Comparison of ENCODE assay signal across 24 cellular contexts in the genomic region with DNA sequence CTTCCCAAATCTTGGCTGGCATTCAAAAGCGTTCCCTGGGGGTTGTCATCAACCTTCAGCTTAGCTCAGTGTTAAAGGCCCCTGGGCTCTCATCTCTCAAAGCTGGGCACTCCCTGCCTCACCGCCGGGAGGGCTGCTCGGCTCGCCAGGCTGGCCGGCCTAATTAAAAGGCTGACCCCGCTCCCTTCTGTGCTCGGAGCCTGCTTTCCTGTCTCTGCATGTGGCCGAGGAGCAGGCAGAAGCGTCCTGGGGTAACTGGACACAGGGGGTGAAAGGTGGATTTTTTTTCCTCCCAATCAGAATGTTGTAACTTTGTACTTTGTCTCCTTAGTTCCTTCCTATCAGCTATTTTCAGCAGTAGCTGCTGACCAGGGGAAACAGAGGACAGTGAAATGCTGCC.
"Had no signal": no experiment of that assay in that cellular context is flagged by ENCODE, and none has a peak within 500 bp of the region (broad histone marks: within the 10 kb centered on the region; RNA-seq: fewer than 3 reads in every experiment).

No MANE protein-coding gene starts in this region.

- H3K36me3 Mint-ChIP-seq: activated naive CD8-positive, alpha-beta T cell had no signal

- H3K27me3 ChIP-seq: adrenal gland, ascending aorta, brain microvascular endothelial cell, gastroesophageal sphincter, ovary, right atrium auricular region, thyroid gland had no signal

- H3K27ac ChIP-seq: adrenal gland, ascending aorta, brain microvascular endothelial cell, epithelial cell of prostate, gastroesophageal sphincter, ovary, prostate gland, right atrium auricular region, thyroid gland had no signal

- H3K4me1 Mint-ChIP-seq: naive thymus-derived CD8-positive, alpha-beta T cell had no signal

- DNase-seq: activated naive CD4-positive, alpha-beta T cell; activated T-cell treated with anti-CD3 and anti-CD28 coated beads, Interleukin-2, amount 50 U/mL, for 4 hours; brain microvascular endothelial cell; central memory CD4-positive, alpha-beta T cell; hypothalamus; left cardiac atrium; naive thymus-derived CD8-positive, alpha-beta T cell; ovary; stimulated activated CD4-positive, alpha-beta T cell treated with anti-CD3 and anti-CD28 coated beads, Interleukin-12 subunit alpha, Interleukin-12 subunit beta, amount 100 ng/mL, for 4 hours; stimulated activated CD4-positive, alpha-beta T cell treated with anti-CD3 and anti-CD28 coated beads, Interleukin-4, amount 100 ng/mL, for 4 hours; T1000; thyroid gland had no signal

- H3K4me3 ChIP-seq: adrenal gland, ascending aorta, gastroesophageal sphincter, ovary, prostate gland, right atrium auricular region, thyroid gland had no signal

- H3K4me1 ChIP-seq: adrenal gland, ascending aorta, prostate gland, right atrium auricular region, thyroid gland had no signal

- FAIRE-seq: colon had no signal

- ATAC-seq: activated T-cell treated with anti-CD3 and anti-CD28 coated beads, Interleukin-2, amount 50 U/mL, for 4 hours; gastroesophageal sphincter; left cardiac atrium; naive thymus-derived CD8-positive, alpha-beta T cell; stimulated activated naive CD8-positive, alpha-beta T cell treated with anti-CD3 and anti-CD28 coated beads, Interleukin-15, Interleukin-2, amounts not matched to agents 100 U/mL and 50 U/mL, for 24 hours had no signal

- H3K27ac Mint-ChIP-seq: activated naive CD8-positive, alpha-beta T cell; activated T-helper 2 cell treated with anti-CD3 and anti-CD28 coated beads, Interferon-gamma antibody, Interleukin-2, Interleukin-4, amounts not matched to agents 10 μg/mL and 5 μg/mL and 100 μg/mL, durations not matched to agents 14 hours and 24 hours and 36 hours; mesothelial cell of epicardium; naive thymus-derived CD8-positive, alpha-beta T cell had no signal

- H3K36me3 ChIP-seq: adrenal gland, brain microvascular endothelial cell, ovary, prostate gland, thyroid gland had no signal

- H3K4me3 Mint-ChIP-seq: activated naive CD8-positive, alpha-beta T cell; activated T-cell treated with anti-CD3 and anti-CD28 coated beads, Interleukin-2, amount 50 U/mL, for 4 hours; mesothelial cell of epicardium; naive thymus-derived CD8-positive, alpha-beta T cell; WTC11 had no signal

- H3K9me3 ChIP-seq: adrenal gland, ascending aorta, ovary, prostate gland, thyroid gland had no signal

- H3K9me3 Mint-ChIP-seq: WTC11 had no signal
